Comparison of ENCODE assay signal across 1 cellular context in genomic region chr2:112542974-112543760, GRCh38.
TF ChIP-seq lines count a peak whose summit lies in the region.

No MANE protein-coding gene starts in this region.

TF ChIP-seq in HEK293, 187 proteins besides CTCF, POLR2A, EP300 and RAD21 (continued from another document):
- TF ChIP-seq ZBTB17 (tag by site-specific recombination; IDR thresholded peaks at IDR 0.05) (peak; percentile 38), ZNF138 (tag by site-specific recombination; IDR thresholded peaks at IDR 0.05; ENCODE audit: borderline replicate concordance) (no peak), ZNF350 (tag by site-specific recombination; IDR thresholded peaks at IDR 0.05) (no peak), ZNF174 (tag by site-specific recombination; IDR thresholded peaks at IDR 0.05) (no peak), ZNF514 (tag by site-specific recombination; IDR thresholded peaks at IDR 0.05) (no peak), KLF1 (tag by site-specific recombination; IDR thresholded peaks at IDR 0.05) (no peak), ZNF10 (tag by site-specific recombination; IDR thresholded peaks at IDR 0.05) (peak; percentile 76)
